Comparison of ENCODE assay signal across 9 cellular contexts in the genomic region with DNA sequence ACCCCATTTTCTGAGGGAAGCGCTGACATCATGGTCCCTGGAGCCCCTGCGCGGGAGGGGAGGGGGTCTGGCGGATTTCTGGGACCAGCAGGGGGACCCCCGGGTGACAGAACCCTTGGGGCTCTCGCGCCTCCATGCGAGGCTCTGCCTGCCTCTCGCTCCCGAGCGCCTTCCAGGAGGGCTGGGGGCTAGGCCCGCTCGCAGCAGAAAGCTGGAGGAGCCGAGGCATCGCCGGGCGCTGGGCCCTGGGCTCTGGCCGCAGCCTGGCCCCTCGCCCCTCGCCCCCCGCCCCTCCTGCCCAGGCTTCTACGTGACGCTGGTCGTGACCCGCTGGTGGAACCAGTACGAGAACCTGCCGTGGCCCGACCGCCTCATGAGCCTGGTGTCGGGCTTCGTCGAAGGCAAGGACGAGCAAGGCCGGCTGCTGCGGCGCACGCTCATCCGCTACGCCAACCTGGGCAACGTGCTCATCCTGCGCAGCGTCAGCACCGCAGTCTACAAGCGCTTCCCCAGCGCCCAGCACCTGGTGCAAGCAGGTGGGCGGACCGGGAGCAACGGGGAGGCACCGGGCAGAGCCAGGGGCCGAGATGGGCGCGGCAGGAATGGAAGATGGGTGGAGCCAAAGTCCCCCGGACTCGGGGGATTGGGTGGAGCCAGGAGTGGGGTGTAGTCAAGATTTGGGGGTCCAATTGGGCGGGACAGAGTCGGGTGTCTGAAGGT. TPM values are rescaled to one million over a fixed set of nuclear protein-coding genes. Genes with fewer than 3 reads are reported as not detected.
DNase-seq lines count a peak whose midpoint lies in the region; ATAC-seq and TF ChIP-seq lines count a peak whose summit lies in the region.
"Had no signal": no experiment of that assay in that cellular context is flagged by ENCODE, and none has a peak within 500 bp of the region (broad histone marks: within the 10 kb centered on the region; RNA-seq: fewer than 3 reads in every experiment).

No MANE protein-coding gene starts in this region.

- peak; percentile 48 for DNase-seq in activated CD4-positive, alpha-beta memory T cell treated with anti-CD3 and anti-CD28 coated beads for 36 hours
- DNase-seq in activated CD4-positive, alpha-beta memory T cell treated with anti-CD3 and anti-CD28 coated beads, Interleukin-2, amount 10 ng/mL, durations not matched to agents 7 days and 5 days: no peak
- no peak for DNase-seq in mammary epithelial cell
- peak; percentile 52 for DNase-seq in left lobe of liver (ENCODE audit: low spot score)
- peak; percentile 77 to 80 for DNase-seq in suprapubic skin (ENCODE audit: low spot score in 2 of 2)
- DNase-seq in AG08396 (ENCODE audit: low spot score): no peak
- no peak for DNase-seq in NCI-H2171 treated with DMSO at 0.1 percent for 48 hours (lab: John Stamatoyannopoulos, UW)

- no peaks in the 10 kb centered on the region for H3K36me3 Mint-ChIP-seq in activated CD4-positive, alpha-beta memory T cell treated with anti-CD3 and anti-CD28 coated beads for 36 hours
- H3K36me3 Mint-ChIP-seq in activated CD4-positive, alpha-beta memory T cell treated with anti-CD3 and anti-CD28 coated beads, Interleukin-2, amount 10 ng/mL, durations not matched to agents 7 days and 5 days (ENCODE audit: low read depth): no peaks in the 10 kb centered on the region

- POLR2A ChIA-PET in activated CD4-positive, alpha-beta memory T cell treated with anti-CD3 and anti-CD28 coated beads for 36 hours (lab: Charles Lee): no interaction called here
- POLR2A ChIA-PET in activated CD4-positive, alpha-beta memory T cell treated with anti-CD3 and anti-CD28 coated beads, Interleukin-2, amount 10 ng/mL, durations not matched to agents 7 days and 5 days (lab: Charles Lee): interaction anchor here (1.1 kb wide), 2 partner anchors 10 to 12 kb away, joined by 3 to 4 read pairs; a partner anchor contains a TSS

- H3K4me3 ChIP-seq in mammary epithelial cell (replicated peaks in 1 of 3; ENCODE audit: insufficient read depth in 1 of 3, low read depth in 2 of 3, low read length in 3 of 3): peak overlapping the region in 2 of 3 experiments; percentile 9 to 27
- peak overlapping the region; percentile 30 for H3K4me3 ChIP-seq in suprapubic skin
- H3K4me3 ChIP-seq: SK-N-MC had no signal

- no peak for TF ChIP-seq EP300 in suprapubic skin (IDR thresholded peaks at IDR 0.05)

- H3K4me2 ChIP-seq in mammary epithelial cell (ENCODE audit: insufficient read depth, low read depth, low read length): peak overlapping the region; percentile 65

- H3K27ac ChIP-seq in mammary epithelial cell (ENCODE audit: insufficient read depth, low read depth, low read length) (no peak overlapping the region), suprapubic skin (peak overlapping the region; percentile 16)
- H3K27ac ChIP-seq: SK-N-MC had no signal

- H3K79me2 ChIP-seq in mammary epithelial cell (ENCODE audit: insufficient read depth, low read length): no peaks in the 10 kb centered on the region

- H3K27me3 ChIP-seq in mammary epithelial cell (ENCODE audit: insufficient read depth, low read length): no peaks in the 10 kb centered on the region
- H3K27me3 ChIP-seq in suprapubic skin: peaks cover 14% of the 10 kb centered on the region

- no peak for TF ChIP-seq POLR2A in suprapubic skin (IDR thresholded peaks at IDR 0.05)

- no peak overlapping the region for H3K9ac ChIP-seq in mammary epithelial cell (ENCODE audit: insufficient read depth, low read length)

- H3K36me3 ChIP-seq in mammary epithelial cell (ENCODE audit: insufficient read depth, low read length) (no peaks in the 10 kb centered on the region), suprapubic skin (peaks cover 8% of the 10 kb centered on the region)

- H3K4me1 Mint-ChIP-seq in activated CD4-positive, alpha-beta memory T cell treated with anti-CD3 and anti-CD28 coated beads for 36 hours (ENCODE audit: low read depth): peaks cover 13% of the 10 kb centered on the region
- H3K4me1 Mint-ChIP-seq in activated CD4-positive, alpha-beta memory T cell treated with anti-CD3 and anti-CD28 coated beads, Interleukin-2, amount 10 ng/mL, durations not matched to agents 7 days and 5 days: peaks cover 9% of the 10 kb centered on the region

- dilution Hi-C loops in mammary epithelial cell (cut with HindIII; ENCODE audit: low sequenced_read_pairs): no loop called here

- BruUV-seq in mammary epithelial cell (replicated peaks; lab: Mats Ljungman, UMichigan): no TSS peak

- H3K27me3 Mint-ChIP-seq in activated CD4-positive, alpha-beta memory T cell treated with anti-CD3 and anti-CD28 coated beads for 36 hours: peaks cover 9% of the 10 kb centered on the region
- H3K27me3 Mint-ChIP-seq in activated CD4-positive, alpha-beta memory T cell treated with anti-CD3 and anti-CD28 coated beads, Interleukin-2, amount 10 ng/mL, durations not matched to agents 7 days and 5 days: peaks cover 24% of the 10 kb centered on the region

- no peaks in the 10 kb centered on the region for H3K9me3 ChIP-seq in mammary epithelial cell (replicated peaks; ENCODE audit: insufficient read depth, low read length)
- no peaks in the 10 kb centered on the region for H3K9me3 ChIP-seq in suprapubic skin

- WGBS in mammary epithelial cell (ENCODE audit: low coverage, missing lambda C conversion rate): 41% methylated on average over 4 of the region's 56 CpGs
- WGBS in suprapubic skin: 13% methylated on average over 15 of the region's 56 CpGs

- no peaks in the 10 kb centered on the region for H3K9me3 Mint-ChIP-seq in activated CD4-positive, alpha-beta memory T cell treated with anti-CD3 and anti-CD28 coated beads for 36 hours
- no peaks in the 10 kb centered on the region for H3K9me3 Mint-ChIP-seq in activated CD4-positive, alpha-beta memory T cell treated with anti-CD3 and anti-CD28 coated beads, Interleukin-2, amount 10 ng/mL, durations not matched to agents 7 days and 5 days

- H3K27ac Mint-ChIP-seq in activated CD4-positive, alpha-beta memory T cell treated with anti-CD3 and anti-CD28 coated beads for 36 hours: no peak overlapping the region
- H3K27ac Mint-ChIP-seq in activated CD4-positive, alpha-beta memory T cell treated with anti-CD3 and anti-CD28 coated beads, Interleukin-2, amount 10 ng/mL, durations not matched to agents 7 days and 5 days: no peak overlapping the region

- ATAC-seq in left lobe of liver: peak; percentile 37
- ATAC-seq in HG03045 (IDR thresholded peaks at IDR 0.05; ENCODE audit: unreplicated experiment): no peak

- in situ Hi-C loops in mammary epithelial cell (cut with MboI; ENCODE audit: low sequenced_read_pairs in 2 of 2): no loop called here

- no peaks in the 10 kb centered on the region for H4K20me1 ChIP-seq in mammary epithelial cell (ENCODE audit: insufficient read depth, low read length)

- intact Hi-C loops in activated CD4-positive, alpha-beta memory T cell treated with anti-CD3 and anti-CD28 coated beads for 36 hours (cut with micrococcal nuclease): no loop called here
- intact Hi-C loops in mammary epithelial cell (cut with micrococcal nuclease): no loop called here

- H3K4me3 Mint-ChIP-seq in activated CD4-positive, alpha-beta memory T cell treated with anti-CD3 and anti-CD28 coated beads for 36 hours: no peak overlapping the region
- H3K4me3 Mint-ChIP-seq in activated CD4-positive, alpha-beta memory T cell treated with anti-CD3 and anti-CD28 coated beads, Interleukin-2, amount 10 ng/mL, durations not matched to agents 7 days and 5 days: no peak overlapping the region

- H2AFZ ChIP-seq in mammary epithelial cell (ENCODE audit: low read depth, low read length): peak overlapping the region; percentile 71

- no peak for TF ChIP-seq CTCF in mammary epithelial cell (conservative IDR thresholded peaks at IDR 0.05 in 1 of 2, IDR thresholded peaks at IDR 0.05 in 1 of 2; ENCODE audit: extremely low read depth in 1 of 2, insufficient read depth in 1 of 2, low read depth in 1 of 2, low read length in 2 of 2)
- no peak for TF ChIP-seq CTCF in suprapubic skin (IDR thresholded peaks at IDR 0.05)

- H3K4me1 ChIP-seq in mammary epithelial cell (ENCODE audit: insufficient read depth, low read length): peaks cover 19% of the 10 kb centered on the region
- H3K4me1 ChIP-seq in suprapubic skin: peaks cover 22% of the 10 kb centered on the region

- CTCF ChIA-PET in activated CD4-positive, alpha-beta memory T cell treated with anti-CD3 and anti-CD28 coated beads for 36 hours (lab: Charles Lee): interaction anchor here (1.1 kb wide), 2 partner anchors 9 to 126 kb away, joined by 5 to 12 read pairs; no protein-coding TSS in a partner anchor
- CTCF ChIA-PET in activated CD4-positive, alpha-beta memory T cell treated with anti-CD3 and anti-CD28 coated beads, Interleukin-2, amount 10 ng/mL, durations not matched to agents 7 days and 5 days (lab: Charles Lee): interaction anchor here (0.6 to 1.9 kb wide), 2 partner anchors 96 to 126 kb away, joined by 3 to 4 read pairs; no protein-coding TSS in a partner anchor
- CTCF ChIA-PET in mammary epithelial cell (lab: Charles Lee; ENCODE audit: low non-redundant PET): no interaction called here

RNA-seq across cellular contexts. Expression of a gene that starts 5.4 kb away (rescaled TPM):
- total RNA-seq in activated CD4-positive, alpha-beta memory T cell treated with anti-CD3 and anti-CD28 coated beads for 36 hours: under 1 TPM; 0.41 to 0.48 TPM
- under 1 TPM; 0.25 to 0.30 TPM for total RNA-seq in activated CD4-positive, alpha-beta memory T cell treated with anti-CD3 and anti-CD28 coated beads, Interleukin-2, amount 10 ng/mL, durations not matched to agents 7 days and 5 days
- total RNA-seq in mammary epithelial cell (under 1 TPM; 0.24 to 0.67 TPM), left lobe of liver (0.63 TPM), suprapubic skin (1 to 10 TPM; 1.5 to 4.1 (median 2.5) TPM)
- 0.14 TPM for polyA plus RNA-seq in mammary epithelial cell
- polyA minus RNA-seq in mammary epithelial cell: 0.26 TPM

RNA-seq across cellular contexts. Expression of a gene that starts 11.9 kb away (rescaled TPM):
- total RNA-seq in activated CD4-positive, alpha-beta memory T cell treated with anti-CD3 and anti-CD28 coated beads for 36 hours: 100 to 1,000 TPM; 915 to 922 TPM
- total RNA-seq in activated CD4-positive, alpha-beta memory T cell treated with anti-CD3 and anti-CD28 coated beads, Interleukin-2, amount 10 ng/mL, durations not matched to agents 7 days and 5 days: 1,000 to 10,000 TPM; 1,164 to 1,189 TPM
- total RNA-seq in mammary epithelial cell (1,000 to 10,000 TPM; 2,122 to 4,396 TPM), left lobe of liver (938 TPM), suprapubic skin (1,000 to 10,000 TPM in 2 of 4 donors, 100 to 1,000 TPM in 2; 578 to 1,480 (median 967) TPM)
- polyA plus RNA-seq in mammary epithelial cell: 3,424 TPM
- 11,932 TPM for polyA minus RNA-seq in mammary epithelial cell

RNA-seq across cellular contexts. Expression of a gene that starts 38.2 kb away (rescaled TPM):
- total RNA-seq in activated CD4-positive, alpha-beta memory T cell treated with anti-CD3 and anti-CD28 coated beads for 36 hours: under 1 TPM; 0.10 to 0.21 TPM
- total RNA-seq in activated CD4-positive, alpha-beta memory T cell treated with anti-CD3 and anti-CD28 coated beads, Interleukin-2, amount 10 ng/mL, durations not matched to agents 7 days and 5 days: not detected
- total RNA-seq in mammary epithelial cell (1 to 10 TPM; 1.4 to 2.3 TPM), left lobe of liver (4.0 TPM), suprapubic skin (1 to 10 TPM; 2.6 to 8.9 (median 5.4) TPM)
- 1.00 TPM for polyA plus RNA-seq in mammary epithelial cell
- polyA minus RNA-seq in mammary epithelial cell: 0.57 TPM

Comparison
In these comparisons a context has a peak if more than half of its experiments do, and no peak if none do; other contexts are left out.
1. DNase-seq: peak in activated CD4-positive, alpha-beta memory T cell treated with anti-CD3 and anti-CD28 coated beads for 36 hours (single experiment), left lobe of liver (single experiment) and suprapubic skin (2 of 2); none in activated CD4-positive, alpha-beta memory T cell treated with anti-CD3 and anti-CD28 coated beads, Interleukin-2, amount 10 ng/mL, durations not matched to agents 7 days and 5 days (single experiment), mammary epithelial cell (single experiment), AG08396 (single experiment) and NCI-H2171 treated with DMSO at 0.1 percent for 48 hours (single experiment).